ENCODE assay signal across 2 cellular contexts in genomic region chr14:52860209-52860608, GRCh38.
TF ChIP-seq lines count a peak whose summit lies in the region.

No MANE protein-coding gene starts in this region.

TF ChIP-seq in HepG2, 621 proteins besides CTCF, POLR2A, EP300 and RAD21 (continued from another document):
- TF ChIP-seq FOXP4 (CRISPR knock-in tag; IDR thresholded peaks at IDR 0.05) (no peak), FOXA3 (CRISPR knock-in tag; IDR thresholded peaks at IDR 0.05) (no peak), PHB2 (IDR thresholded peaks at IDR 0.05; ENCODE audit: partially characterized antibody) (no peak), PTBP1 (IDR thresholded peaks at IDR 0.05; ENCODE audit: low read depth, low read length, poor library complexity, severe bottlenecking) (no peak), MED13 (CRISPR knock-in tag; IDR thresholded peaks at IDR 0.05) (no peak)

TF ChIP-seq in WTC11, 78 proteins besides CTCF, POLR2A, EP300 and RAD21 (continued from another document):
- no peak for TF ChIP-seq ZNF423 (CRISPR knock-in tag; IDR thresholded peaks at IDR 0.05)
- TF ChIP-seq, protein P1, sequence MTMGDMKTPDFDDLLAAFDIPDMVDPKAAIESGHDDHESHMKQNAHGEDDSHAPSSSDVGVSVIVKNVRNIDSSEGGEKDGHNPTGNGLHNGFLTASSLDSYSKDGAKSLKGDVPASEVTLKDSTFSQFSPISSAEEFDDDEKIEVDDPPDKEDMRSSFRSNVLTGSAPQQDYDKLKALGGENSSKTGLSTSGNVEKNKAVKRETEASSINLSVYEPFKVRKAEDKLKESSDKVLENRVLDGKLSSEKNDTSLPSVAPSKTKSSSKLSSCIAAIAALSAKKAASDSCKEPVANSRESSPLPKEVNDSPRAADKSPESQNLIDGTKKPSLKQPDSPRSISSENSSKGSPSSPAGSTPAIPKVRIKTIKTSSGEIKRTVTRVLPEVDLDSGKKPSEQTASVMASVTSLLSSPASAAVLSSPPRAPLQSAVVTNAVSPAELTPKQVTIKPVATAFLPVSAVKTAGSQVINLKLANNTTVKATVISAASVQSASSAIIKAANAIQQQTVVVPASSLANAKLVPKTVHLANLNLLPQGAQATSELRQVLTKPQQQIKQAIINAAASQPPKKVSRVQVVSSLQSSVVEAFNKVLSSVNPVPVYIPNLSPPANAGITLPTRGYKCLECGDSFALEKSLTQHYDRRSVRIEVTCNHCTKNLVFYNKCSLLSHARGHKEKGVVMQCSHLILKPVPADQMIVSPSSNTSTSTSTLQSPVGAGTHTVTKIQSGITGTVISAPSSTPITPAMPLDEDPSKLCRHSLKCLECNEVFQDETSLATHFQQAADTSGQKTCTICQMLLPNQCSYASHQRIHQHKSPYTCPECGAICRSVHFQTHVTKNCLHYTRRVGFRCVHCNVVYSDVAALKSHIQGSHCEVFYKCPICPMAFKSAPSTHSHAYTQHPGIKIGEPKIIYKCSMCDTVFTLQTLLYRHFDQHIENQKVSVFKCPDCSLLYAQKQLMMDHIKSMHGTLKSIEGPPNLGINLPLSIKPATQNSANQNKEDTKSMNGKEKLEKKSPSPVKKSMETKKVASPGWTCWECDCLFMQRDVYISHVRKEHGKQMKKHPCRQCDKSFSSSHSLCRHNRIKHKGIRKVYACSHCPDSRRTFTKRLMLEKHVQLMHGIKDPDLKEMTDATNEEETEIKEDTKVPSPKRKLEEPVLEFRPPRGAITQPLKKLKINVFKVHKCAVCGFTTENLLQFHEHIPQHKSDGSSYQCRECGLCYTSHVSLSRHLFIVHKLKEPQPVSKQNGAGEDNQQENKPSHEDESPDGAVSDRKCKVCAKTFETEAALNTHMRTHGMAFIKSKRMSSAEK (CRISPR knock-in tag; IDR thresholded peaks at IDR 0.05; ENCODE audit: borderline replicate concordance), result no peak
- TF ChIP-seq CBFB (CRISPR knock-in tag; IDR thresholded peaks at IDR 0.05; ENCODE audit: low read depth), result no peak
- no peak for TF ChIP-seq NR1H2 (CRISPR knock-in tag; IDR thresholded peaks at IDR 0.05)
- no peak for TF ChIP-seq IRF2 (CRISPR knock-in tag; IDR thresholded peaks at IDR 0.05; ENCODE audit: borderline replicate concordance, low read depth)
- TF ChIP-seq HMGA2 (CRISPR knock-in tag; IDR thresholded peaks at IDR 0.05), result no peak
- no peak for TF ChIP-seq PRRX2 (CRISPR knock-in tag; IDR thresholded peaks at IDR 0.05)
- TF ChIP-seq JUN (CRISPR knock-in tag; IDR thresholded peaks at IDR 0.05), result no peak
- TF ChIP-seq, protein P2, sequence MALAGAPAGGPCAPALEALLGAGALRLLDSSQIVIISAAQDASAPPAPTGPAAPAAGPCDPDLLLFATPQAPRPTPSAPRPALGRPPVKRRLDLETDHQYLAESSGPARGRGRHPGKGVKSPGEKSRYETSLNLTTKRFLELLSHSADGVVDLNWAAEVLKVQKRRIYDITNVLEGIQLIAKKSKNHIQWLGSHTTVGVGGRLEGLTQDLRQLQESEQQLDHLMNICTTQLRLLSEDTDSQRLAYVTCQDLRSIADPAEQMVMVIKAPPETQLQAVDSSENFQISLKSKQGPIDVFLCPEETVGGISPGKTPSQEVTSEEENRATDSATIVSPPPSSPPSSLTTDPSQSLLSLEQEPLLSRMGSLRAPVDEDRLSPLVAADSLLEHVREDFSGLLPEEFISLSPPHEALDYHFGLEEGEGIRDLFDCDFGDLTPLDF (CRISPR knock-in tag; IDR thresholded peaks at IDR 0.05), result no peak
TF ChIP-seq in WTC11: peak in this region for 0.
